In genomic region chr21:36989699-36990507, GRCh38 we compare ENCODE assay signal across 8 cellular contexts. TPM values are rescaled to one million over a fixed set of nuclear protein-coding genes. Genes with fewer than 3 reads are reported as not detected.
A peak's percentile ranks its signal among the peaks of the same experiment; 100 is the strongest.
DNase-seq lines count a peak whose midpoint lies in the region; ATAC-seq and TF ChIP-seq lines count a peak whose summit lies in the region.

No MANE protein-coding gene starts in this region.

- no peaks in the 10 kb centered on the region for H3K4me1 ChIP-seq in fibroblast of lung (ENCODE audit: control insufficient read depth, extremely low read depth, insufficient read depth, low read length)

- H3K27ac Mint-ChIP-seq in activated T-helper 17 cell treated with anti-CD3 and anti-CD28 coated beads, Interleukin-2, amount 50 U/mL, for 72 hours, result peak overlapping the region; percentile 86
- peak overlapping the region; percentile 87 to 94 for H3K27ac Mint-ChIP-seq in natural killer cell

- peak overlapping the region; percentile 88 for H3K4me3 Mint-ChIP-seq in activated T-helper 17 cell treated with anti-CD3 and anti-CD28 coated beads, Interleukin-2, amount 50 U/mL, for 72 hours
- peak overlapping the region; percentile 88 for H3K4me3 Mint-ChIP-seq in natural killer cell

- peak; percentile 90 for DNase-seq in ELR (ENCODE audit: low read depth)
- peak; percentile 85 for DNase-seq in GOT3 (lab: John Stamatoyannopoulos, UW)
- peak; percentile 88 for DNase-seq in LHCN-M2 (ENCODE audit: low read depth)
- peak; percentile 85 for DNase-seq in RPMI7951 (ENCODE audit: low read depth)
- peak; percentile 89 to 93 for DNase-seq in fibroblast of lung (ENCODE audit: low read depth in 2 of 2)
- peak; percentile 86 for DNase-seq in natural killer cell
- DNase-seq in stimulated activated naive CD4-positive, alpha-beta T cell (lab: John Stamatoyannopoulos, UW), result peak; percentile 58 to 94 (median 74)

- no peaks in the 10 kb centered on the region for H3K36me3 ChIP-seq in fibroblast of lung (ENCODE audit: control insufficient read depth, insufficient read depth, low read length)

- peak overlapping the region; percentile 69 for H3K4me2 ChIP-seq in fibroblast of lung (ENCODE audit: extremely low read depth, insufficient read depth, low read length)

- peak overlapping the region; percentile 93 for H2AFZ ChIP-seq in fibroblast of lung (ENCODE audit: low read length)

- H3K9me3 ChIP-seq in fibroblast of lung (ENCODE audit: control insufficient read depth, insufficient read depth, low read depth, low read length), result no peaks in the 10 kb centered on the region

- no peaks in the 10 kb centered on the region for H3K79me2 ChIP-seq in fibroblast of lung (ENCODE audit: control insufficient read depth, insufficient read depth, low read length)

- peak; percentile 34 to 36 for TF ChIP-seq CTCF in fibroblast of lung (conservative IDR thresholded peaks at IDR 0.05 in 1 of 2, IDR thresholded peaks at IDR 0.05 in 1 of 2; ENCODE audit: low read depth in 1 of 2, low read length in 2 of 2)
- TF ChIP-seq CTCF in natural killer cell (IDR thresholded peaks at IDR 0.05), result peak; percentile 96

- H3K9me3 Mint-ChIP-seq in activated T-helper 17 cell treated with anti-CD3 and anti-CD28 coated beads, Interleukin-2, amount 50 U/mL, for 72 hours, result no peaks in the 10 kb centered on the region
- no peaks in the 10 kb centered on the region for H3K9me3 Mint-ChIP-seq in natural killer cell

- H4K20me1 ChIP-seq in fibroblast of lung (ENCODE audit: control insufficient read depth, extremely low read depth, insufficient read depth, low read length), result no peaks in the 10 kb centered on the region

- peaks cover 10% of the 10 kb centered on the region for H3K4me1 Mint-ChIP-seq in activated T-helper 17 cell treated with anti-CD3 and anti-CD28 coated beads, Interleukin-2, amount 50 U/mL, for 72 hours
- peaks cover 10 to 11% of the 10 kb centered on the region in 2 donors for H3K4me1 Mint-ChIP-seq in natural killer cell

- H3K9ac ChIP-seq in fibroblast of lung (ENCODE audit: insufficient read depth, low read length), result peak overlapping the region; percentile 66

- intact Hi-C loops in natural killer cell (cut with micrococcal nuclease), result loop anchor here (1.0 to 5.0 kb wide), 3 partner anchors 10 to 82 kb away; partner anchors contain the start of genes HLCS, PIGP and TTC3

- H3K27me3 ChIP-seq in fibroblast of lung (ENCODE audit: control insufficient read depth, insufficient read depth, low read length), result no peaks in the 10 kb centered on the region

- H3K27me3 Mint-ChIP-seq in activated T-helper 17 cell treated with anti-CD3 and anti-CD28 coated beads, Interleukin-2, amount 50 U/mL, for 72 hours, result no peaks in the 10 kb centered on the region
- H3K27me3 Mint-ChIP-seq in natural killer cell (ENCODE audit: low read depth in 2 of 2), result no peaks in the 10 kb centered on the region

- no peaks in the 10 kb centered on the region for H3K36me3 Mint-ChIP-seq in activated T-helper 17 cell treated with anti-CD3 and anti-CD28 coated beads, Interleukin-2, amount 50 U/mL, for 72 hours (ENCODE audit: low read depth)
- H3K36me3 Mint-ChIP-seq in natural killer cell, result no peaks in the 10 kb centered on the region

- H3K27ac ChIP-seq in fibroblast of lung (ENCODE audit: insufficient read depth, low read length), result peak overlapping the region; percentile 63

- H3K4me3 ChIP-seq in fibroblast of lung (replicated peaks in 1 of 4; ENCODE audit: control extremely low read depth in 1 of 4, insufficient read depth in 1 of 4, low read depth in 3 of 4, low read length in 4 of 4), result peak overlapping the region; percentile 32 to 67 (median 48)

- ATAC-seq in activated T-helper 17 cell treated with anti-CD3 and anti-CD28 coated beads, Interleukin-2, amount 50 U/mL, for 72 hours (replicated peaks), result peak; percentile 93
- peak; percentile 89 to 94 (median 90) for ATAC-seq in natural killer cell

RNA-seq across cellular contexts. Expression of gene RIPPLY3, which starts 16.6 kb away (rescaled TPM):
- total RNA-seq in LHCN-M2 (2014; rRNA removed) (not detected in 2 replicates), fibroblast of lung (not detected in 2 replicates), natural killer cell (not detected)
- polyA plus RNA-seq in LHCN-M2 (2012), result not detected
- total RNA-seq in RPMI7951 (2014; rRNA removed; shearing (Covaris generic)), result not detected in 2 replicates
- total RNA-seq in activated T-helper 17 cell treated with anti-CD3 and anti-CD28 coated beads, Interleukin-2, amount 50 U/mL, for 72 hours, result under 1 TPM; 0.17 to 0.48 TPM
- polyA plus RNA-seq in fibroblast of lung, result 0.03 TPM in 1 of 2 replicates, not detected in the other
- not detected in 2 replicates for polyA plus RNA-seq in fibroblast of lung (2012)
- polyA minus RNA-seq in fibroblast of lung (ENCODE audit: low replicate concordance), result not detected in 2 replicates

RNA-seq across cellular contexts. Expression of gene HLCS, which starts 23.4 kb away (rescaled TPM):
- total RNA-seq in LHCN-M2 (2014; rRNA removed) (30.9 and 34.0 TPM in 2 replicates), fibroblast of lung (31.3 and 40.0 TPM in 2 replicates), natural killer cell (10 to 100 TPM; 28.4 to 36.0 (median 33.0) TPM)
- polyA plus RNA-seq in LHCN-M2 (2012), result 14.3 TPM
- total RNA-seq in RPMI7951 (2014; rRNA removed; shearing (Covaris generic)), result 11.9 and 16.9 TPM in 2 replicates
- 10 to 100 TPM; 14.5 to 17.8 TPM for total RNA-seq in activated T-helper 17 cell treated with anti-CD3 and anti-CD28 coated beads, Interleukin-2, amount 50 U/mL, for 72 hours
- 17.3 and 23.1 TPM in 2 replicates for polyA plus RNA-seq in fibroblast of lung
- polyA plus RNA-seq in fibroblast of lung (2012), result 13.9 and 20.4 TPM in 2 replicates
- 16.9 and 35.3 TPM in 2 replicates for polyA minus RNA-seq in fibroblast of lung (ENCODE audit: low replicate concordance)

Comparison
In these comparisons a context has a peak if more than half of its experiments do, and no peak if none do; other contexts are left out.
1. Peak in every context shown above with its lines: DNase-seq, ATAC-seq, H3K4me3 ChIP-seq and H3K27ac ChIP-seq.